20 cellular contexts compared by ENCODE assay signal in the genomic region with DNA sequence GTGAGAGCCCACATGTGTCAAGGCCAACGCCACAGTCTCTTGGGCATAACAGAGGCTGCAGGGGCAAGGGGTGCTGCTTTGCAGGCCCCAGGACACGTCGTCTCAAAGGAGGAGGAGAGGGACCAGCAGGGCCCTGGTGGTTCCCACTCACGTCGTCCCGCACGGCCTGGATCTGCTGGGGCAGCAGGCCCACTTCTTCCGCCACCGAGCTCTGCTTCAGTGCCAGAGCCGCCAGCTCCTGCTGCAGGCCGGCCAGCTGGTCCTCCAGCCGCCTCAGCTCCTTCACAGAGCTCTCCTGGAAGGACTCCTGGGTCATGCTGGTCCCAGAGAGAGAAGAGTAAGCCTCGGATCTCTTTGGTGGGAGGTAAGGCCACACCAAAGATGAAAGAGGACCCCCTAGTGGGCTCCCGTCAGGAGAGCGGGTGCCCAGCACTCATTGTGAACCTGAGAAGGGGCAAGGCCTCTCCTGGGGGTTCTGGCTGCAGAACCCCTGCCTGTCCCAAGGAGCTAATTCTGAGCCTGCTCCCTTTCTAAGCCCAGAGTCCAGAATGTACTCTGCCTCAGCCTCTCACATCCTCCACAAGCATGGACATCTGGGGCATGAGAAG. TPM values are rescaled to one million over a fixed set of nuclear protein-coding genes. Genes with fewer than 3 reads are reported as not detected.
DNase-seq lines count a peak whose midpoint lies in the region; ATAC-seq, FAIRE-seq and TF ChIP-seq lines count a peak whose summit lies in the region.
"Had no signal": no experiment of that assay in that cellular context is flagged by ENCODE, and none has a peak within 500 bp of the region (broad histone marks: within the 10 kb centered on the region; RNA-seq: fewer than 3 reads in every experiment).

No MANE protein-coding gene starts in this region.

- no peaks in the 10 kb centered on the region for H3K79me2 ChIP-seq in mesendoderm (ENCODE audit: control insufficient read depth, insufficient read depth, low read length)
- H3K79me2 ChIP-seq: parathyroid adenoma had no signal

- peaks cover 76% of the 10 kb centered on the region for H3K36me3 Mint-ChIP-seq in stimulated activated naive CD8-positive, alpha-beta T cell treated with anti-CD3 and anti-CD28 coated beads, Interleukin-15, Interleukin-2, amounts not matched to agents 100 ng/mL and 50 ng/mL, for 24 hours (ENCODE audit: low read depth)
- peaks cover 17 to 28% of the 10 kb centered on the region in 2 donors for H3K36me3 Mint-ChIP-seq in activated naive CD4-positive, alpha-beta T cell treated with anti-CD3 and anti-CD28 coated beads, Interleukin-2, amount 50 U/mL, for 72 hours
- H3K36me3 Mint-ChIP-seq in HFFc6 (ENCODE audit: low read depth): peaks cover 42% of the 10 kb centered on the region

- H2AK5ac ChIP-seq in mesendoderm (ENCODE audit: low read length): no peak overlapping the region

- FAIRE-seq in kidney (lab: Jason Lieb, UNC): no peak
- FAIRE-seq: H54 had no signal

- no peak overlapping the region for H2BK120ac ChIP-seq in mesendoderm (ENCODE audit: low read depth, low read length)

- H2BK15ac ChIP-seq in mesendoderm (replicated peaks; ENCODE audit: low read depth): no peak overlapping the region

- H3K79me1 ChIP-seq in mesendoderm (ENCODE audit: low read length): no peaks in the 10 kb centered on the region

- H3K9me3 ChIP-seq in kidney (ENCODE audit: control insufficient read depth in 1 of 2, low read length in 2 of 2): no peaks in the 10 kb centered on the region
- H3K9me3 ChIP-seq: colonic mucosa, SJCRH30, transverse colon had no signal

- H2BK5ac ChIP-seq in mesendoderm (ENCODE audit: low read length): no peak overlapping the region

- no peak for DNase-seq in stimulated activated naive CD8-positive, alpha-beta T cell treated with anti-CD3 and anti-CD28 coated beads, Interleukin-15, Interleukin-2, amounts not matched to agents 100 U/mL and 50 U/mL, for 24 hours
- DNase-seq in activated naive CD4-positive, alpha-beta T cell treated with anti-CD3 and anti-CD28 coated beads, Interleukin-2, amount 50 U/mL, for 72 hours (ENCODE audit: low spot score in 2 of 2): no peak
- DNase-seq in kidney: peak; percentile 69
- DNase-seq in mesendoderm: no peak
- no peak for DNase-seq in NOMO-1 treated with DMSO at 0.1 percent for 48 hours (lab: John Stamatoyannopoulos, UW; ENCODE audit: unreplicated experiment)
- DNase-seq in HFFc6: no peak
- DNase-seq: activated T-cell treated with anti-CD3 and anti-CD28 coated beads for 4 hours; colonic mucosa; foreskin melanocyte; KBM-7; NCI-H1048; NCI-H2107; NCI-H526 treated with DMSO at 0.1 percent for 48 hours; SJCRH30; stimulated activated CD4-positive, alpha-beta T cell treated with anti-CD3 and anti-CD28 coated beads, Interleukin-2, amount 100 ng/mL, for 48 hours; transverse colon had no signal

- no peak overlapping the region for H3K4ac ChIP-seq in mesendoderm (ENCODE audit: low read depth, low read length)

- TF ChIP-seq CTCF in kidney (IDR thresholded peaks at IDR 0.05; ENCODE audit: borderline replicate concordance, extremely low read depth, insufficient read depth) (no peak), HFFc6 (IDR thresholded peaks at IDR 0.05) (no peak)

- ATAC-seq in stimulated activated naive CD8-positive, alpha-beta T cell treated with anti-CD3 and anti-CD28 coated beads, Interleukin-15, Interleukin-2, amounts not matched to agents 100 U/mL and 50 U/mL, for 24 hours: no peak
- ATAC-seq in activated naive CD4-positive, alpha-beta T cell treated with anti-CD3 and anti-CD28 coated beads, Interleukin-2, amount 50 U/mL, for 72 hours: no peak

- H3K4me1 ChIP-seq in kidney (ENCODE audit: control insufficient read depth in 1 of 2, insufficient read depth in 1 of 2, low read depth in 1 of 2, low read length in 2 of 2): no peaks in the 10 kb centered on the region
- no peaks in the 10 kb centered on the region for H3K4me1 ChIP-seq in mesendoderm (ENCODE audit: control insufficient read depth, low read depth, low read length)
- H3K4me1 ChIP-seq: colonic mucosa, parathyroid adenoma, SJCRH30, transverse colon had no signal

- no peak overlapping the region for H3K18ac ChIP-seq in mesendoderm (ENCODE audit: low read length)

- H3K4me3 ChIP-seq in kidney (ENCODE audit: low read length in 2 of 2) (no peak overlapping the region), mesendoderm (ENCODE audit: low read length) (no peak overlapping the region)
- H3K4me3 ChIP-seq: colonic mucosa, SJCRH30, transverse colon had no signal

- no peak overlapping the region for H3K23ac ChIP-seq in mesendoderm (ENCODE audit: low read length)

- no peak overlapping the region for H4K8ac ChIP-seq in mesendoderm (ENCODE audit: low read depth, low read length)

- H3K27ac Mint-ChIP-seq in stimulated activated naive CD8-positive, alpha-beta T cell treated with anti-CD3 and anti-CD28 coated beads, Interleukin-15, Interleukin-2, amounts not matched to agents 100 ng/mL and 50 ng/mL, for 24 hours: peak overlapping the region; percentile 45
- peak overlapping the region; percentile 72 to 95 for H3K27ac Mint-ChIP-seq in activated naive CD4-positive, alpha-beta T cell treated with anti-CD3 and anti-CD28 coated beads, Interleukin-2, amount 50 U/mL, for 72 hours
- no peak overlapping the region for H3K27ac Mint-ChIP-seq in HFFc6

- H3K27me3 ChIP-seq in mesendoderm (ENCODE audit: insufficient read depth, low read length, poor library complexity): no peaks in the 10 kb centered on the region
- H3K27me3 ChIP-seq: colonic mucosa, SJCRH30, transverse colon had no signal

- peaks cover 56 to 91% of the 10 kb centered on the region in 2 donors for H3K36me3 ChIP-seq in kidney (ENCODE audit: control insufficient read depth in 1 of 2, insufficient read depth in 2 of 2, low read length in 2 of 2)
- H3K36me3 ChIP-seq in mesendoderm (ENCODE audit: control insufficient read depth, insufficient read depth, low read length): peaks cover 14% of the 10 kb centered on the region

- H3K9ac ChIP-seq in kidney (ENCODE audit: low read length in 2 of 2) (no peak overlapping the region), mesendoderm (ENCODE audit: low read length) (no peak overlapping the region)
- H3K9ac ChIP-seq: parathyroid adenoma had no signal

- no peak overlapping the region for H3K4me3 Mint-ChIP-seq in stimulated activated naive CD8-positive, alpha-beta T cell treated with anti-CD3 and anti-CD28 coated beads, Interleukin-15, Interleukin-2, amounts not matched to agents 100 ng/mL and 50 ng/mL, for 24 hours
- H3K4me3 Mint-ChIP-seq in HFFc6: no peak overlapping the region

- H3K56ac ChIP-seq in mesendoderm (ENCODE audit: low read length): no peak overlapping the region

- peaks cover 30% of the 10 kb centered on the region for H3K4me1 Mint-ChIP-seq in stimulated activated naive CD8-positive, alpha-beta T cell treated with anti-CD3 and anti-CD28 coated beads, Interleukin-15, Interleukin-2, amounts not matched to agents 100 ng/mL and 50 ng/mL, for 24 hours (ENCODE audit: low read depth)
- H3K4me1 Mint-ChIP-seq in HFFc6 (ENCODE audit: low read depth): peaks cover 5% of the 10 kb centered on the region; the same call in 1 of the 2 replicates

- H3K9me3 Mint-ChIP-seq in stimulated activated naive CD8-positive, alpha-beta T cell treated with anti-CD3 and anti-CD28 coated beads, Interleukin-15, Interleukin-2, amounts not matched to agents 100 ng/mL and 50 ng/mL, for 24 hours: no peaks in the 10 kb centered on the region
- H3K9me3 Mint-ChIP-seq in activated naive CD4-positive, alpha-beta T cell treated with anti-CD3 and anti-CD28 coated beads, Interleukin-2, amount 50 U/mL, for 72 hours: no peaks in the 10 kb centered on the region
- H3K9me3 Mint-ChIP-seq in HFFc6: no peaks in the 10 kb centered on the region

- H4K5ac ChIP-seq in mesendoderm (ENCODE audit: low read length): no peak overlapping the region

- no peak overlapping the region for H3K4me2 ChIP-seq in mesendoderm (ENCODE audit: low read length)

- H3K27me3 Mint-ChIP-seq in stimulated activated naive CD8-positive, alpha-beta T cell treated with anti-CD3 and anti-CD28 coated beads, Interleukin-15, Interleukin-2, amounts not matched to agents 100 ng/mL and 50 ng/mL, for 24 hours: no peaks in the 10 kb centered on the region
- H3K27me3 Mint-ChIP-seq in HFFc6 (ENCODE audit: insufficient read depth): peaks cover 2% of the 10 kb centered on the region

- H3K27ac ChIP-seq in kidney (ENCODE audit: low read depth in 2 of 2, low read length in 2 of 2) (no peak overlapping the region), temporal lobe (ENCODE audit: low read depth, low read length) (peak overlapping the region; percentile 99), mesendoderm (ENCODE audit: low read depth, low read length) (no peak overlapping the region)
- H3K27ac ChIP-seq: colonic mucosa, parathyroid adenoma, SJCRH30, transverse colon had no signal

- WGBS in mesendoderm (ENCODE audit: extremely low coverage, insufficient coverage, low lambda C conversion rate): no CpG with 5 or more reads among the region's 15 CpGs

- intact Hi-C loops in kidney (cut with DNase I): no loop called here

RNA-seq across cellular contexts. Expression of a gene that starts 15.6 kb away (rescaled TPM):
- 100 to 1,000 TPM; 142 to 241 TPM for total RNA-seq in activated naive CD4-positive, alpha-beta T cell treated with anti-CD3 and anti-CD28 coated beads, Interleukin-2, amount 50 U/mL, for 72 hours
- total RNA-seq in kidney (199 TPM), temporal lobe (77.9 TPM)
- 41.7 TPM for polyA plus RNA-seq in kidney (ENCODE audit: insufficient read depth, low read depth, low replicate concordance)
- 5.8 TPM for polyA plus RNA-seq in mesendoderm (2013, experiment 1 of 2)
- polyA plus RNA-seq in mesendoderm (2013, experiment 2 of 2): 5.7 TPM
- total RNA-seq in HFFc6 (2021; fragmentation: NEBNext Ultra II Directional; extraction: Animal tissue kit (Norgen Biotek cat#: 25700)): 100 to 1,000 TPM in 3 of 6 experiments, 10 to 100 TPM in 3; 90.4 to 104 (median 100.0) TPM

RNA-seq across cellular contexts. Expression of a gene that starts 34.5 kb away (rescaled TPM):
- total RNA-seq in activated naive CD4-positive, alpha-beta T cell treated with anti-CD3 and anti-CD28 coated beads, Interleukin-2, amount 50 U/mL, for 72 hours: 100 to 1,000 TPM; 109 to 142 TPM
- total RNA-seq in kidney: 52.0 TPM
- 11.7 TPM for polyA plus RNA-seq in kidney (ENCODE audit: insufficient read depth, low read depth, low replicate concordance)
- total RNA-seq in temporal lobe: 28.5 TPM
- polyA plus RNA-seq in mesendoderm (2013, experiment 1 of 2): 34.9 TPM
- polyA plus RNA-seq in mesendoderm (2013, experiment 2 of 2): 34.2 TPM
- total RNA-seq in HFFc6 (2021; fragmentation: NEBNext Ultra II Directional; extraction: Animal tissue kit (Norgen Biotek cat#: 25700)): 10 to 100 TPM; 32.1 to 40.8 (median 38.4) TPM

RNA-seq across cellular contexts. Expression of a gene that starts 39.5 kb away (rescaled TPM):
- 10 to 100 TPM; 70.0 to 79.0 TPM for total RNA-seq in activated naive CD4-positive, alpha-beta T cell treated with anti-CD3 and anti-CD28 coated beads, Interleukin-2, amount 50 U/mL, for 72 hours
- total RNA-seq in kidney (42.8 TPM), temporal lobe (44.5 TPM)
- 12.8 TPM for polyA plus RNA-seq in kidney (ENCODE audit: insufficient read depth, low read depth, low replicate concordance)
- 17.5 TPM for polyA plus RNA-seq in mesendoderm (2013, experiment 1 of 2)
- 16.2 TPM for polyA plus RNA-seq in mesendoderm (2013, experiment 2 of 2)
- total RNA-seq in HFFc6 (2021; fragmentation: NEBNext Ultra II Directional; extraction: Animal tissue kit (Norgen Biotek cat#: 25700)): 10 to 100 TPM; 37.8 to 44.6 (median 41.0) TPM

RNA-seq across cellular contexts. Expression of a gene that starts 53.7 kb away (rescaled TPM):
- total RNA-seq in activated naive CD4-positive, alpha-beta T cell treated with anti-CD3 and anti-CD28 coated beads, Interleukin-2, amount 50 U/mL, for 72 hours: 1 to 10 TPM; 5.2 to 7.8 TPM
- 26.5 TPM for total RNA-seq in kidney
- polyA plus RNA-seq in kidney (ENCODE audit: insufficient read depth, low read depth, low replicate concordance): 39.7 TPM
- 17.7 TPM for total RNA-seq in temporal lobe
- polyA plus RNA-seq in mesendoderm (2013, experiment 1 of 2): 6.0 TPM
- polyA plus RNA-seq in mesendoderm (2013, experiment 2 of 2): 6.0 TPM
- 10 to 100 TPM in 2 of 6 experiments, 1 to 10 TPM in 4; 8.6 to 11.5 (median 9.8) TPM for total RNA-seq in HFFc6 (2021; fragmentation: NEBNext Ultra II Directional; extraction: Animal tissue kit (Norgen Biotek cat#: 25700))

RNA-seq across cellular contexts. Expression of a gene that starts 58.5 kb away (rescaled TPM):
- total RNA-seq in activated naive CD4-positive, alpha-beta T cell treated with anti-CD3 and anti-CD28 coated beads, Interleukin-2, amount 50 U/mL, for 72 hours: 100 to 1,000 TPM; 116 to 120 TPM
- 55.0 TPM for total RNA-seq in kidney
- polyA plus RNA-seq in kidney (ENCODE audit: insufficient read depth, low read depth, low replicate concordance): 103 TPM
- 31.0 TPM for total RNA-seq in temporal lobe
- polyA plus RNA-seq in mesendoderm (2013, experiment 1 of 2): 90.1 TPM
- 87.9 TPM for polyA plus RNA-seq in mesendoderm (2013, experiment 2 of 2)
- total RNA-seq in HFFc6 (2021; fragmentation: NEBNext Ultra II Directional; extraction: Animal tissue kit (Norgen Biotek cat#: 25700)): 100 to 1,000 TPM; 121 to 141 (median 132) TPM
